In the genomic region with DNA sequence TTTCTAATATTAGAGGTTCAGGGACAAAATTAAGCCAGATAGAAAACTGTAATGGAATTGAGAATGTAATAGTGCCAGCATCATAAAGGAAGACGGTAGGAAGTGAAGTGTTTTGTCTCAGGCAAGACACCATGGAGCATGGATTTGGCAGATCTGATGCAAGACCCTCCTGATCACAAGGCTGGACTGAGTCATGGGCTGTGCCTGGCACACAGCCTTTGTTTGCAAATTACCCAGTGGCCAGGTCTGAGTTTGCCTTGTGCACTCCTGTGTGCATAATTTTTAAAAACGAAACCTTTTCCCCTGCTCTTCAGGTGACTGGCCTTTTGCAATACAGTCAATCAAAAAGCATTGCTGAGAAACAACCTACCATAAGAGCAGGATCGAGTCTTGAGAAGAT, we compare ENCODE assay signal across 18 cellular contexts. TPM values are rescaled to one million over a fixed set of nuclear protein-coding genes. Genes with fewer than 3 reads are reported as not detected.
DNase-seq lines count a peak whose midpoint lies in the region; ATAC-seq, FAIRE-seq and TF ChIP-seq lines count a peak whose summit lies in the region.
"Had no signal": no experiment of that assay in that cellular context is flagged by ENCODE, and none has a peak within 500 bp of the region (broad histone marks: within the 10 kb centered on the region; RNA-seq: fewer than 3 reads in every experiment).

No MANE protein-coding gene starts in this region.

- no peaks in the 10 kb centered on the region for H3K79me1 ChIP-seq in H1 (ENCODE audit: low read depth, low read length)

- intact Hi-C loops in right lobe of liver (cut with DNase I) (no loop called here), colonic mucosa (cut with DNase I) (no loop called here)

- peaks cover 0 to 1% (median 0%) of the 10 kb centered on the region in 4 experiments; a peak in 1 of 7 replicates for H3K27me3 ChIP-seq in H1 (replicated peaks in 1 of 4; ENCODE audit: control insufficient read depth in 3 of 4, extremely low read depth in 1 of 4, insufficient read depth in 3 of 4, low read length in 3 of 4)
- H3K27me3 ChIP-seq in right lobe of liver = no peaks in the 10 kb centered on the region
- H3K27me3 ChIP-seq in colonic mucosa = no peaks in the 10 kb centered on the region
- H3K27me3 ChIP-seq: neutrophil had no signal

- H3K56ac ChIP-seq in H1 (replicated peaks; ENCODE audit: insufficient read length, low read depth, low read length) = no peak overlapping the region

- H4K8ac ChIP-seq in H1 (ENCODE audit: extremely low read depth, insufficient read depth, low read length) = peak overlapping the region; percentile 54; the same call in 1 of the 2 replicates

- ATAC-seq in right lobe of liver (peak; percentile 67 to 92 (median 81)), HG02759 (IDR thresholded peaks at IDR 0.05; ENCODE audit: unreplicated experiment) (no peak)
- ATAC-seq: left ventricle myocardium superior had no signal

- H2AK5ac ChIP-seq in H1 (ENCODE audit: low read depth, low read length) = no peak overlapping the region

- H3K9me3 ChIP-seq in H1 (ENCODE audit: insufficient read depth in 2 of 2, low read depth in 1 of 2, low read length in 1 of 2) = no peaks in the 10 kb centered on the region
- no peaks in the 10 kb centered on the region for H3K9me3 ChIP-seq in right lobe of liver
- H3K9me3 ChIP-seq in colonic mucosa = no peaks in the 10 kb centered on the region
- H3K9me3 ChIP-seq: neutrophil, SK-N-SH had no signal

- H2BK5ac ChIP-seq in H1 (ENCODE audit: low read depth, low read length) = no peak overlapping the region

- 0 out of 7 replicates have a peak, but pooled peaks cover 0 to 2% (median 0%) of the 10 kb centered on the region in 4 experiments for H3K4me1 ChIP-seq in H1 (replicated peaks in 1 of 4; ENCODE audit: control insufficient read depth in 3 of 4, insufficient read depth in 4 of 4, low read length in 3 of 4)
- peaks cover 0 to 48% (median 10%) of the 10 kb centered on the region in 4 donors for H3K4me1 ChIP-seq in right lobe of liver
- H3K4me1 ChIP-seq in colonic mucosa = no peaks in the 10 kb centered on the region

- DNase-seq in AG10803 (ENCODE audit: low read depth) (peak; percentile 9), NCI-H446 (lab: John Stamatoyannopoulos, UW) (peak; percentile 7 to 9), H1 (ENCODE audit: low read depth in 1 of 2, low spot score in 2 of 2) (no peak), right lobe of liver (peak; percentile 68 to 74 (median 72)), colonic mucosa (no peak)
- no peak for DNase-seq in effector CD8-positive, alpha-beta T cell (lab: John Stamatoyannopoulos, UW)
- no peak for DNase-seq in stimulated activated CD4-positive, alpha-beta T cell treated with anti-CD3 and anti-CD28 coated beads, Interleukin-4, amount 100 ng/mL, for 4 hours
- DNase-seq: activated CD8-positive, alpha-beta memory T cell treated with anti-CD3 and anti-CD28 coated beads, Interleukin-2, amount 50 U/mL, for 4 hours; activated naive CD8-positive, alpha-beta T cell treated with anti-CD3 and anti-CD28 coated beads for 36 hours; AML-193; H7; left ventricle myocardium superior; NCI-H748 treated with DMSO at 0.1 percent for 48 hours; SK-N-SH had no signal

- no peak for TF ChIP-seq CTCF in AG10803 (conservative IDR thresholded peaks at IDR 0.05; ENCODE audit: low read length)
- TF ChIP-seq CTCF in H1 (IDR thresholded peaks at IDR 0.05; ENCODE audit: control extremely low read depth in 1 of 3, insufficient read depth in 1 of 3, low read depth in 1 of 3, low read length in 3 of 3) = no peak
- peak in 1 of 4 donors; percentile 22 for TF ChIP-seq CTCF in right lobe of liver (IDR thresholded peaks at IDR 0.05)
- TF ChIP-seq CTCF in colonic mucosa (IDR thresholded peaks at IDR 0.05) = no peak

- no peak overlapping the region for H2BK15ac ChIP-seq in H1 (ENCODE audit: low read length)

- 80% methylated on average over 3 of the region's 3 CpGs; no CpG with 5 or more reads in 1 of the 2 experiments for WGBS in H1 (ENCODE audit: extremely low coverage in 1 of 2, insufficient coverage in 1 of 2, insufficient read length in 1 of 2, insufficient replicate concordance in 2 of 2, low coverage in 1 of 2, low lambda C conversion rate in 2 of 2, missing lambda C conversion rate in 1 of 2), 2 experiments
- WGBS in right lobe of liver (ENCODE audit: insufficient coverage, low coverage, low lambda C conversion rate, missing lambda C conversion rate) = 32% methylated on average over 3 of the region's 3 CpGs

- CTCF ChIA-PET in H1 (lab: Charles Lee; ENCODE audit: partially characterized antibody) = interaction anchor here (0.6 kb wide), 1 partner anchor 47 kb away, joined by 3 read pairs; no protein-coding TSS in a partner anchor

- H3K9ac ChIP-seq in H1 (replicated peaks in 1 of 4; ENCODE audit: extremely low read depth in 1 of 4, low read depth in 3 of 4, low read length in 3 of 4) (no peak overlapping the region), colonic mucosa (ENCODE audit: low read depth in 2 of 2, low read length in 2 of 2) (no peak overlapping the region)
- H3K9ac ChIP-seq: SK-N-SH had no signal

- H3K36me3 ChIP-seq in H1 (ENCODE audit: control insufficient read depth in 2 of 4, insufficient read depth in 4 of 4, low read length in 3 of 4) = no peaks in the 10 kb centered on the region
- no peaks in the 10 kb centered on the region for H3K36me3 ChIP-seq in right lobe of liver
- no peaks in the 10 kb centered on the region for H3K36me3 ChIP-seq in colonic mucosa
- H3K36me3 ChIP-seq: neutrophil had no signal

- no peak for TF ChIP-seq RAD21 in H1 (IDR thresholded peaks at IDR 0.05 in 1 of 2, conservative IDR thresholded peaks at IDR 0.05 in 1 of 2; ENCODE audit: low read depth in 2 of 2, low read length in 2 of 2)

- H3K4me2 ChIP-seq in H1 (ENCODE audit: insufficient read depth in 1 of 2, low read depth in 2 of 2, low read length in 2 of 2) = no peak overlapping the region
- H3K4me2 ChIP-seq: SK-N-SH had no signal

- H2AFZ ChIP-seq in H1 (ENCODE audit: low read length) = no peak overlapping the region

- no peaks in the 10 kb centered on the region for H3K79me2 ChIP-seq in H1 (ENCODE audit: control insufficient read depth in 1 of 2, insufficient read depth in 2 of 2, low read length in 2 of 2)

- no peaks in the 10 kb centered on the region for H4K20me1 ChIP-seq in H1 (replicated peaks in 1 of 2; ENCODE audit: control insufficient read depth in 1 of 2, insufficient read depth in 2 of 2, low read length in 2 of 2)

- H3K4ac ChIP-seq in H1 (replicated peaks; ENCODE audit: insufficient read length, low read depth, low read length) = no peak overlapping the region

- no peak for FAIRE-seq in H1 (lab: Jason Lieb, UNC)
- FAIRE-seq: HTR-8/SVneo had no signal

- POLR2A ChIA-PET in H1 (lab: Charles Lee; ENCODE audit: partially characterized antibody) = no interaction called here

- H3K18ac ChIP-seq in H1 (ENCODE audit: extremely low read depth, low read length) = no peak overlapping the region

- no peak overlapping the region for H3K23ac ChIP-seq in H1 (ENCODE audit: insufficient read length)

- H2BK120ac ChIP-seq in H1 (replicated peaks; ENCODE audit: low read depth, low read length) = no peak overlapping the region

- H4K91ac ChIP-seq in H1 (replicated peaks; ENCODE audit: insufficient read length, low read length) = no peak overlapping the region

- no peak overlapping the region for H2BK20ac ChIP-seq in H1 (ENCODE audit: low read length)

- no peak for TF ChIP-seq EP300 in H1 (IDR thresholded peaks at IDR 0.05; ENCODE audit: borderline replicate concordance in 1 of 2, low read depth in 2 of 2, low read length in 2 of 2)

- H3K4me3 ChIP-seq in AG10803 (ENCODE audit: low read length) (no peak overlapping the region), H1 (ENCODE audit: extremely low read depth in 1 of 4, insufficient read depth in 2 of 4, low read depth in 3 of 4, low read length in 4 of 4) (no peak overlapping the region), right lobe of liver (no peak overlapping the region), colonic mucosa (no peak overlapping the region)

- no peak overlapping the region for H2BK12ac ChIP-seq in H1 (ENCODE audit: low read depth, low read length)

- no peak overlapping the region for H3K27ac ChIP-seq in H1 (ENCODE audit: low read depth, low read length)
- peak overlapping the region; percentile 58 to 79 (median 66) for H3K27ac ChIP-seq in right lobe of liver
- H3K27ac ChIP-seq in colonic mucosa = no peak overlapping the region
- H3K27ac ChIP-seq: neutrophil had no signal

- H4K5ac ChIP-seq in H1 (ENCODE audit: insufficient read length, low read depth, low read length) = no peak overlapping the region

- no peaks in the 10 kb centered on the region for H3K23me2 ChIP-seq in H1 (ENCODE audit: low read depth, low read length)

- H3K14ac ChIP-seq in H1 (ENCODE audit: insufficient read length) = no peak overlapping the region

- TF ChIP-seq POLR2A in H1 (IDR thresholded peaks at IDR 0.05; ENCODE audit: control extremely low read depth in 1 of 2, low read depth in 2 of 2, low read length in 2 of 2) = no peak
- TF ChIP-seq POLR2A in right lobe of liver (IDR thresholded peaks at IDR 0.05) = no peak

TF ChIP-seq in H1, 55 proteins besides CTCF, POLR2A, EP300 and RAD21:
- TF ChIP-seq ASH2L (IDR thresholded peaks at IDR 0.05; ENCODE audit: low read length) = no peak
- TF ChIP-seq GTF2F1 (IDR thresholded peaks at IDR 0.05; ENCODE audit: borderline replicate concordance, low read depth, low read length) = no peak
- no peak for TF ChIP-seq EGR1 (IDR thresholded peaks at IDR 0.05; ENCODE audit: borderline replicate concordance, low read depth, low read length)
- TF ChIP-seq NANOG (IDR thresholded peaks at IDR 0.05; ENCODE audit: insufficient read depth, low read depth, low read length, poor library complexity, severe bottlenecking) = no peak
- no peak for TF ChIP-seq CBX8 (IDR thresholded peaks at IDR 0.05; ENCODE audit: borderline replicate concordance, low read depth, low read length)
- no peak for TF ChIP-seq SP4 (IDR thresholded peaks at IDR 0.05; ENCODE audit: low read length)
- TF ChIP-seq RXRA (IDR thresholded peaks at IDR 0.05; ENCODE audit: insufficient read depth, low read depth, low read length) = no peak

RNA-seq across cellular contexts. Expression of a gene that starts 2.0 kb away (rescaled TPM):
- total RNA-seq in H1 (2021; fragmentation: NEBNext Ultra II Directional; extraction: Animal tissue kit (Norgen Biotek cat#: 25700)) = not detected in 2 replicates
- polyA plus RNA-seq in H1 (2011; rRNA removed) = not detected in 2 replicates
- not detected for polyA plus RNA-seq in H1 (2011; cell fraction: cytosol; rRNA removed)
- polyA plus RNA-seq in H1 (2011; cell fraction: nucleus; rRNA removed) = not detected
- polyA plus RNA-seq in H1 (2012, experiment 1 of 2) = not detected in 4 replicates
- not detected for polyA plus RNA-seq in H1 (2012, experiment 2 of 2)
- polyA plus RNA-seq in H1 (2013, experiment 1 of 2) = not detected
- polyA plus RNA-seq in H1 (2013, experiment 2 of 2) = not detected
- polyA minus RNA-seq in H1 (2011; rRNA and poly(A)+ RNA removed) = not detected in 2 replicates
- polyA minus RNA-seq in H1 (2011; cell fraction: cytosol; rRNA and poly(A)+ RNA removed) = not detected
- polyA minus RNA-seq in H1 (2011; cell fraction: nucleus; rRNA and poly(A)+ RNA removed) = not detected
- total RNA-seq in right lobe of liver (10 to 100 TPM in 2 of 6 experiments, 1 to 10 TPM in 2, under 1 TPM in 2; 0.53 to 36.4 (median 1.7) TPM), colonic mucosa (not detected)
- total RNA-seq: activated naive CD8-positive, alpha-beta T cell treated with anti-CD3 and anti-CD28 coated beads for 36 hours; H7; left ventricle myocardium superior had no signal
- polyA plus RNA-seq: SK-N-SH, urinary bladder had no signal

Comparison
In these comparisons a context has a peak if more than half of its experiments do, and no peak if none do; other contexts are left out.
1. DNase-seq: peak in AG10803 (single experiment), NCI-H446 (2 of 2) and right lobe of liver (3 of 3); none in H1 (0 of 2), colonic mucosa (single experiment), effector CD8-positive, alpha-beta T cell (single experiment) and stimulated activated CD4-positive, alpha-beta T cell treated with anti-CD3 and anti-CD28 coated beads, Interleukin-4, amount 100 ng/mL, for 4 hours (0 of 2).
2. H3K27ac ChIP-seq: peak in right lobe of liver (3 of 3); none in H1 (single experiment) and colonic mucosa (single experiment).